Comparison of ENCODE assay signal across 20 cellular contexts in the genomic region with DNA sequence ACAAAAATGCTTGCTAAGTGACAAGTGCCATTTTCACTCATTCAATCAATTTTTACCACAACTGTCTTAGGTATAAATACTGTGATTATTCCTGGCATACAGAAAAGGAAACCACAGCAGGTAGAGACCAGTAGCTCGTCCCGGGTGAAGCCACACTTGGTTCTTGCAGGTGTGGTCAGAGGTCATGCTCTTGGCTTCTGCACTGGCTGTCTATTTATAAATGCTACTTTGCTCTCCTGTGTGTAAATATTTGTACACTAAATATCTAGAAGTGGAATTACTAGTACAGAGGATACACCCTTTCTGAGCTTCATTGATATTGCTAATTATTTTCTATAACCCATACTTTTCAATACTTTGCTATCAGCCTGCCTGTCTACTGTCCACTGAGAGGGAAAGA.
"Had no signal": no experiment of that assay in that cellular context is flagged by ENCODE, and none has a peak within 500 bp of the region (broad histone marks: within the 10 kb centered on the region; RNA-seq: fewer than 3 reads in every experiment).

No MANE protein-coding gene starts in this region.

- H3K27me3 ChIP-seq: breast epithelium, left lung, neutrophil, ovary had no signal

- H3K9me3 ChIP-seq: breast epithelium, esophagus squamous epithelium, left lung, neutrophil, ovary, thoracic aorta had no signal

- DNase-seq: activated B cell treated with CpG ODN at 0.5 μM for 24 hours; activated naive CD4-positive, alpha-beta T cell; activated T-cell treated with anti-CD3 and anti-CD28 coated beads for 4 hours; activated T-cell treated with anti-CD3 and anti-CD28 coated beads, Interleukin-2, amount 50 U/mL, for 72 hours; esophagus squamous epithelium; foreskin melanocyte; kidney glomerular epithelial cell; left lung; naive B cell; nephron progenitor cell; ovary; stimulated activated CD4-positive, alpha-beta T cell treated with anti-CD3 and anti-CD28 coated beads, Interleukin-4, amount 100 ng/mL, for 24 hours; trophoblast cell had no signal

- H3K36me3 ChIP-seq: breast epithelium, esophagus squamous epithelium, left lung, neutrophil, ovary, thoracic aorta had no signal

- H3K4me1 ChIP-seq: breast epithelium, esophagus squamous epithelium, left lung had no signal

- ATAC-seq: activated naive CD4-positive, alpha-beta T cell treated with anti-CD3 and anti-CD28 coated beads, Interleukin-2, amount 50 U/mL, for 72 hours; activated T-cell treated with anti-CD3 and anti-CD28 coated beads, Interleukin-2, amount 50 U/mL, for 72 hours; left lung; sciatic nerve; stimulated activated effector memory CD8-positive, alpha-beta T cell treated with anti-CD3 and anti-CD28 coated beads, Interleukin-12 subunit alpha, Interleukin-12 subunit beta, amount 100 ng/mL, for 72 hours had no signal

- H3K4me3 ChIP-seq: breast epithelium, esophagus squamous epithelium, left lung, ovary, skin epidermis, thoracic aorta had no signal

- H3K27ac ChIP-seq: breast epithelium, esophagus squamous epithelium, left lung, neutrophil, ovary, skin epidermis, thoracic aorta had no signal
